Comparison of ENCODE assay signal across 38 cellular contexts in genomic region chr13:89891416-89891815, GRCh38.
"Had no signal": no experiment of that assay in that cellular context is flagged by ENCODE, and none has a peak within 500 bp of the region (broad histone marks: within the 10 kb centered on the region; RNA-seq: fewer than 3 reads in every experiment).

No MANE protein-coding gene starts in this region.

- H3K27ac Mint-ChIP-seq: activated B cell treated with CpG ODN at 0.5 μM for 24 hours; activated CD4-positive, alpha-beta memory T cell treated with anti-CD3 and anti-CD28 coated beads for 36 hours; activated CD4-positive, alpha-beta T cell treated with anti-CD3 and anti-CD28 coated beads, Interleukin-2, amount 10 ng/mL, durations not matched to agents 24 days and 14 days; activated CD8-positive, alpha-beta T cell treated with anti-CD3 and anti-CD28 coated beads for 36 hours; activated naive CD4-positive, alpha-beta T cell treated with anti-CD3 and anti-CD28 coated beads for 36 hours; activated naive CD4-positive, alpha-beta T cell treated with anti-CD3 and anti-CD28 coated beads, Interleukin-2, amount 50 U/mL, for 72 hours; activated naive CD8-positive, alpha-beta T cell treated with anti-CD3 and anti-CD28 coated beads for 36 hours; activated T-cell treated with anti-CD3 and anti-CD28 coated beads, Interleukin-2, amount 50 U/mL, for 72 hours; activated T-helper 1 cell treated with anti-CD3 and anti-CD28 coated beads, Interleukin-12 subunit alpha, Interleukin-12 subunit beta, Interleukin-2, Interleukin-4 antibody, amounts not matched to agents 30 ng/mL and 10 ng/mL and 1 ng/mL, durations not matched to agents 14 hours and 24 hours and 36 hours; activated T-helper 17 cell treated with anti-CD3 and anti-CD28 coated beads, Interleukin-2, amount 50 U/mL, for 72 hours; brain; T-helper 1 cell treated with Interleukin-12 subunit alpha and Interleukin-12 subunit beta and Interleukin-4 antibody, amounts not matched to agents 30 μg/mL and 1 μg/mL, for 36 hours; T-helper 2 cell treated with Interferon-gamma antibody and Interleukin-4, amounts not matched to agents 5 μg/mL and 100 μg/mL, for 36 hours had no signal

- ATAC-seq: activated CD8-positive, alpha-beta T cell treated with anti-CD3 and anti-CD28 coated beads for 36 hours; activated naive CD4-positive, alpha-beta T cell treated with anti-CD3 and anti-CD28 coated beads, Interleukin-2, amount 50 U/mL, for 72 hours; activated T-cell treated with anti-CD3 and anti-CD28 coated beads, Interleukin-2, amount 50 U/mL, for 4 hours; activated T-cell treated with anti-CD3 and anti-CD28 coated beads, Interleukin-2, amount 50 U/mL, for 72 hours; activated T-helper 17 cell treated with anti-CD3 and anti-CD28 coated beads, Interleukin-2, amount 50 U/mL, for 72 hours had no signal

- H3K27me3 ChIP-seq: adrenal gland, ascending aorta, cardiac muscle cell had no signal

- H3K4me1 Mint-ChIP-seq: activated B cell treated with CpG ODN at 0.5 μM for 24 hours; activated CD4-positive, alpha-beta T cell treated with anti-CD3 and anti-CD28 coated beads, Interleukin-2, amount 10 ng/mL, durations not matched to agents 24 days and 14 days; activated naive CD8-positive, alpha-beta T cell treated with anti-CD3 and anti-CD28 coated beads for 36 hours; activated T-helper 17 cell treated with anti-CD3 and anti-CD28 coated beads, Interleukin-2, amount 50 U/mL, for 72 hours; brain; central memory CD8-positive, alpha-beta T cell had no signal

- H3K9me3 ChIP-seq: adrenal gland, ascending aorta had no signal

- FAIRE-seq: bronchial epithelial cell, TTC549 had no signal

- H3K36me3 ChIP-seq: adrenal gland, ascending aorta, cardiac muscle cell had no signal

- H3K27ac ChIP-seq: adrenal gland, ascending aorta, cardiac muscle cell, VCaP had no signal

- H3K27me3 Mint-ChIP-seq: activated B cell treated with CpG ODN at 0.5 μM for 24 hours; activated CD4-positive, alpha-beta memory T cell treated with anti-CD3 and anti-CD28 coated beads for 36 hours; activated CD4-positive, alpha-beta T cell treated with anti-CD3 and anti-CD28 coated beads, Interleukin-2, amount 10 ng/mL, durations not matched to agents 24 days and 14 days; activated CD8-positive, alpha-beta T cell treated with anti-CD3 and anti-CD28 coated beads for 36 hours; activated naive CD8-positive, alpha-beta T cell treated with anti-CD3 and anti-CD28 coated beads for 36 hours; activated T-helper 17 cell treated with anti-CD3 and anti-CD28 coated beads, Interleukin-2, amount 50 U/mL, for 72 hours; brain; central memory CD8-positive, alpha-beta T cell had no signal

- H3K36me3 Mint-ChIP-seq: activated CD4-positive, alpha-beta memory T cell treated with anti-CD3 and anti-CD28 coated beads for 36 hours; activated naive CD4-positive, alpha-beta T cell treated with anti-CD3 and anti-CD28 coated beads, Interleukin-2, amount 50 U/mL, for 72 hours; activated naive CD8-positive, alpha-beta T cell treated with anti-CD3 and anti-CD28 coated beads for 36 hours; brain had no signal

- H3K4me1 ChIP-seq: adrenal gland, ascending aorta had no signal

- DNase-seq: activated B cell treated with CpG ODN at 0.5 μM for 24 hours; activated CD4-positive, alpha-beta memory T cell treated with anti-CD3 and anti-CD28 coated beads for 36 hours; activated CD4-positive, alpha-beta T cell treated with anti-CD3 and anti-CD28 coated beads for 4 hours; activated CD4-positive, alpha-beta T cell treated with anti-CD3 and anti-CD28 coated beads, Interleukin-2, amount 10 ng/mL, durations not matched to agents 24 days and 14 days; activated CD4-positive, alpha-beta T cell treated with anti-CD3 and anti-CD28 coated beads, Interleukin-2, amount 50 U/mL, for 1 hour; activated CD4-positive, alpha-beta T cell treated with anti-CD3 and anti-CD28 coated beads, Interleukin-2, amount 50 U/mL, for 4 hours; activated CD4-positive, CD25-positive, alpha-beta regulatory T cell treated with anti-CD3 and anti-CD28 coated beads, Interleukin-2, amount 50 U/mL, for 72 hours; activated CD8-positive, alpha-beta memory T cell treated with anti-CD3 and anti-CD28 coated beads, Interleukin-2, amount 50 U/mL, for 4 hours; activated CD8-positive, alpha-beta T cell treated with anti-CD3 and anti-CD28 coated beads for 36 hours; activated effector memory CD4-positive, alpha-beta T cell treated with anti-CD3 and anti-CD28 coated beads, Interleukin-2, amount 50 U/mL, for 16 hours; activated gamma-delta T cell treated with Interleukin-2 at 50 U/mL for 16 hours; activated naive CD4-positive, alpha-beta T cell; activated naive CD4-positive, alpha-beta T cell treated with anti-CD3 and anti-CD28 coated beads for 36 hours; activated naive CD4-positive, alpha-beta T cell treated with anti-CD3 and anti-CD28 coated beads, Interleukin-2, amount 50 U/mL, for 16 hours; activated naive CD8-positive, alpha-beta T cell treated with anti-CD3 and anti-CD28 coated beads for 36 hours; activated T-cell treated with anti-CD3 and anti-CD28 coated beads for 4 hours; activated T-cell treated with anti-CD3 and anti-CD28 coated beads, Interleukin-2, amount 50 U/mL, for 1 hour; activated T-cell treated with anti-CD3 and anti-CD28 coated beads, Interleukin-2, amount 50 U/mL, for 4 hours; activated T-cell treated with anti-CD3 and anti-CD28 coated beads, Interleukin-2, amount 50 U/mL, for 72 hours; adrenal gland; amniotic stem cell; caudate nucleus; cerebellar nuclear complex; T-helper 1 cell; T-helper 2 cell; T-helper 9 cell had no signal

- H3K4me3 ChIP-seq: adrenal gland, ascending aorta, cardiac muscle cell had no signal

- H3K9me3 Mint-ChIP-seq: brain had no signal

- H3K4me3 Mint-ChIP-seq: activated B cell treated with CpG ODN at 0.5 μM for 24 hours; activated CD4-positive, alpha-beta memory T cell treated with anti-CD3 and anti-CD28 coated beads for 36 hours; activated CD4-positive, alpha-beta T cell treated with anti-CD3 and anti-CD28 coated beads, Interleukin-2, amount 10 ng/mL, durations not matched to agents 24 days and 14 days; activated CD8-positive, alpha-beta T cell treated with anti-CD3 and anti-CD28 coated beads for 36 hours; activated naive CD4-positive, alpha-beta T cell treated with anti-CD3 and anti-CD28 coated beads for 36 hours; activated naive CD8-positive, alpha-beta T cell treated with anti-CD3 and anti-CD28 coated beads for 36 hours; activated T-cell treated with anti-CD3 and anti-CD28 coated beads, Interleukin-2, amount 50 U/mL, for 4 hours; activated T-cell treated with anti-CD3 and anti-CD28 coated beads, Interleukin-2, amount 50 U/mL, for 72 hours; activated T-helper 1 cell treated with anti-CD3 and anti-CD28 coated beads, Interleukin-12 subunit alpha, Interleukin-12 subunit beta, Interleukin-2, Interleukin-4 antibody, amounts not matched to agents 30 ng/mL and 10 ng/mL and 1 ng/mL, durations not matched to agents 14 hours and 24 hours and 36 hours; activated T-helper 17 cell treated with anti-CD3 and anti-CD28 coated beads, Interleukin-2, amount 50 U/mL, for 72 hours; brain; central memory CD8-positive, alpha-beta T cell; T-helper 1 cell treated with Interleukin-12 subunit alpha and Interleukin-12 subunit beta and Interleukin-4 antibody, amounts not matched to agents 30 μg/mL and 1 μg/mL, for 36 hours; T-helper 2 cell treated with Interferon-gamma antibody and Interleukin-4, amounts not matched to agents 5 μg/mL and 100 μg/mL, for 36 hours had no signal
